In genomic region chr7:134785842-134786241, GRCh38 we compare ENCODE assay signal across 30 cellular contexts. TPM values are rescaled to one million over a fixed set of nuclear protein-coding genes. Genes with fewer than 3 reads are reported as not detected.
DNase-seq lines count a peak whose midpoint lies in the region; ATAC-seq and TF ChIP-seq lines count a peak whose summit lies in the region.
"Had no signal": no experiment of that assay in that cellular context is flagged by ENCODE, and none has a peak within 500 bp of the region (broad histone marks: within the 10 kb centered on the region; RNA-seq: fewer than 3 reads in every experiment).

No MANE protein-coding gene starts in this region.

- H2BK20ac ChIP-seq in IMR-90 (ENCODE audit: low read depth, low read length), result no peak overlapping the region

- no peak overlapping the region for H2BK120ac ChIP-seq in IMR-90 (ENCODE audit: low read depth, low read length)

- H3K4me1 ChIP-seq in IMR-90 (ENCODE audit: control insufficient read depth, insufficient read depth, low read length) (peaks cover 25% of the 10 kb centered on the region), ascending aorta (peaks cover 12 to 44% of the 10 kb centered on the region in 2 donors), thoracic aorta (ENCODE audit: control insufficient read depth in 1 of 2, low read depth in 2 of 2) (peaks cover 37 to 71% of the 10 kb centered on the region in 2 donors), body of pancreas (no peaks in the 10 kb centered on the region)
- H3K4me1 ChIP-seq: colonic mucosa had no signal

- peaks cover 98% of the 10 kb centered on the region for H4K20me1 ChIP-seq in IMR-90 (ENCODE audit: insufficient read depth, low read length)

- no peak overlapping the region for H3K4ac ChIP-seq in IMR-90 (ENCODE audit: low read depth, low read length)

- no peak overlapping the region for H2AFZ ChIP-seq in IMR-90 (replicated peaks; ENCODE audit: low read length, poor library complexity)
- H2AFZ ChIP-seq: GM23338, PC-9 had no signal

- in situ Hi-C loops in IMR-90 (cut with MboI; ENCODE audit: low sequenced_read_pairs), result no loop called here

- TF ChIP-seq POLR2A in IMR-90 (IDR thresholded peaks at IDR 0.05; ENCODE audit: low read depth, low read length), result no peak
- TF ChIP-seq POLR2A in body of pancreas (IDR thresholded peaks at IDR 0.05), result no peak

- no peak overlapping the region for H4K5ac ChIP-seq in IMR-90 (ENCODE audit: low read depth, low read length)

- no peak for ATAC-seq in IMR-90 (ENCODE audit: low read depth)
- ATAC-seq in thoracic aorta (ENCODE audit: insufficient number of reproducible peaks, low FRiP score, low read depth), result no peak
- no peak for ATAC-seq in HG03520 (IDR thresholded peaks at IDR 0.05; ENCODE audit: unreplicated experiment)
- ATAC-seq in body of pancreas, result no peak
- ATAC-seq in GM21526 (IDR thresholded peaks at IDR 0.05; ENCODE audit: low FRiP score, unreplicated experiment), result no peak
- ATAC-seq in HG02623 (IDR thresholded peaks at IDR 0.05; ENCODE audit: unreplicated experiment), result no peak
- ATAC-seq: foreskin keratinocyte; GM23338; naive thymus-derived CD8-positive, alpha-beta T cell; upper lobe of right lung had no signal

- H3K9ac ChIP-seq in IMR-90 (ENCODE audit: low read depth, low read length), result no peak overlapping the region
- H3K9ac ChIP-seq: KMS-11 had no signal

- H3K36me3 ChIP-seq in IMR-90 (ENCODE audit: control insufficient read depth, insufficient read depth, low read length) (peaks cover 23% of the 10 kb centered on the region), ascending aorta (peaks cover 0 to 7% of the 10 kb centered on the region in 2 donors), thoracic aorta (no peaks in the 10 kb centered on the region), body of pancreas (replicated peaks in 1 of 2; ENCODE audit: insufficient read depth in 1 of 2, low read depth in 2 of 2) (no peaks in the 10 kb centered on the region)
- H3K36me3 ChIP-seq: cardiac muscle cell, colonic mucosa, upper lobe of right lung had no signal

- POLR2A ChIA-PET in IMR-90 (lab: Charles Lee; ENCODE audit: unreplicated experiment), result interaction anchor here (0.5 to 1.5 kb wide), 4 partner anchors 18 to 155 kb away, joined by 3 to 5 read pairs (median 3); no protein-coding TSS in a partner anchor

- H3K4me3 ChIP-seq in IMR-90 (ENCODE audit: insufficient read depth, low read depth, low read length) (no peak overlapping the region), ascending aorta (peak overlapping the region; percentile 1 to 73), fibroblast of villous mesenchyme (ENCODE audit: low read depth, low read length) (peak overlapping the region; percentile 100), thoracic aorta (peak overlapping the region; percentile 79), body of pancreas (no peak overlapping the region)
- H3K4me3 ChIP-seq: cardiac muscle cell, colonic mucosa, GM23338, lung, MG63, PC-9, upper lobe of right lung had no signal

- H3K9me1 ChIP-seq in IMR-90 (ENCODE audit: insufficient read depth, low read length), result peaks cover 35% of the 10 kb centered on the region

- CTCF ChIA-PET in IMR-90 (lab: Yijun Ruan, JAX), result interaction anchor here (1.6 to 1.8 kb wide), 2 partner anchors 62 to 96 kb away, joined by 6 to 7 read pairs; no protein-coding TSS in a partner anchor

- no peak overlapping the region for H4K8ac ChIP-seq in IMR-90 (ENCODE audit: low read depth in 2 of 2, low read length in 2 of 2)

- H2AK5ac ChIP-seq in IMR-90 (ENCODE audit: low read depth, low read length), result no peak overlapping the region

- H3K4me2 ChIP-seq in IMR-90 (ENCODE audit: low read depth, low read length), result peak overlapping the region; percentile 55; the same call in 1 of the 2 replicates
- H3K4me2 ChIP-seq: KMS-11, PC-9 had no signal

- H3K23ac ChIP-seq in IMR-90 (ENCODE audit: low read depth, low read length), result 0 out of 2 replicates have a peak overlapping the region, but pooled peaks have one; percentile 10

- H3K18ac ChIP-seq in IMR-90 (ENCODE audit: low read depth, low read length), result no peak overlapping the region

- H3K27ac ChIP-seq in IMR-90 (ENCODE audit: insufficient read depth, low read length) (no peak overlapping the region), ascending aorta (peak overlapping the region; percentile 82 to 85), thoracic aorta (peak overlapping the region; percentile 93 to 99), body of pancreas (no peak overlapping the region)
- H3K27ac ChIP-seq: cardiac muscle cell, epithelial cell of prostate, foreskin keratinocyte, KMS-11, PC-9, upper lobe of right lung had no signal

- H3K56ac ChIP-seq in IMR-90 (ENCODE audit: extremely low read depth, insufficient read depth, low read length), result no peak overlapping the region

- dilution Hi-C loops in IMR-90 (cut with HindIII; ENCODE audit: low sequenced_read_pairs, unreplicated experiment), result no loop called here

- no peak overlapping the region for H4K91ac ChIP-seq in IMR-90 (ENCODE audit: insufficient read depth, low read depth, low read length)

- H3K9me3 ChIP-seq in IMR-90 (ENCODE audit: control insufficient read depth, insufficient read depth, low read length) (no peaks in the 10 kb centered on the region), ascending aorta (no peaks in the 10 kb centered on the region), thoracic aorta (no peaks in the 10 kb centered on the region), body of pancreas (no peaks in the 10 kb centered on the region)
- H3K9me3 ChIP-seq: colonic mucosa, MG63, upper lobe of right lung had no signal

- no peak for TF ChIP-seq RAD21 in IMR-90 (IDR thresholded peaks at IDR 0.05; ENCODE audit: low read length)

- no peak overlapping the region for H2BK15ac ChIP-seq in IMR-90 (ENCODE audit: low read depth, low read length)

- intact Hi-C loops in IMR-90 (cut with micrococcal nuclease) (loop anchor here (2.0 to 5.0 kb wide), 2 partner anchors 41 to 166 kb away; no protein-coding TSS in a partner anchor), ascending aorta (cut with DNase I) (no loop called here), body of pancreas (cut with DNase I) (no loop called here)

- TF ChIP-seq CTCF in IMR-90 (conservative IDR thresholded peaks at IDR 0.05; ENCODE audit: low read depth, low read length) (no peak), ascending aorta (IDR thresholded peaks at IDR 0.05) (no peak), fibroblast of villous mesenchyme (IDR thresholded peaks at IDR 0.05; ENCODE audit: insufficient read depth, low read depth, low read length) (no peak), thoracic aorta (IDR thresholded peaks at IDR 0.05) (no peak), body of pancreas (IDR thresholded peaks at IDR 0.05) (no peak)

- H3K27me3 ChIP-seq in IMR-90 (ENCODE audit: control insufficient read depth, insufficient read depth, low read length) (no peaks in the 10 kb centered on the region), ascending aorta (no peaks in the 10 kb centered on the region), thoracic aorta (replicated peaks; ENCODE audit: insufficient read depth) (no peaks in the 10 kb centered on the region), body of pancreas (no peaks in the 10 kb centered on the region)
- H3K27me3 ChIP-seq: cardiac muscle cell, colonic mucosa, foreskin keratinocyte, MG63, upper lobe of right lung had no signal

- no peak overlapping the region for H2AK9ac ChIP-seq in IMR-90 (replicated peaks; ENCODE audit: low read depth, low read length, poor library complexity)

- BruUV-seq in IMR-90 (replicated peaks; lab: Mats Ljungman, UMichigan), result no TSS peak

- peaks cover 0 to 69% of the 10 kb centered on the region in 2 experiments; a peak in 2 of 4 replicates for H3K79me1 ChIP-seq in IMR-90 (ENCODE audit: low read depth in 1 of 2, low read length in 2 of 2)

- H3K14ac ChIP-seq in IMR-90 (replicated peaks; ENCODE audit: low read depth, low read length), result no peak overlapping the region

- H2BK5ac ChIP-seq in IMR-90 (ENCODE audit: low read depth, low read length, poor library complexity, severe bottlenecking), result peak overlapping the region; percentile 12

- no peak for DNase-seq in IMR-90
- no peak for DNase-seq in ascending aorta (ENCODE audit: low spot score in 2 of 2)
- DNase-seq in fibroblast of villous mesenchyme (ENCODE audit: low read depth), result peak; percentile 41
- DNase-seq in thoracic aorta (ENCODE audit: low spot score), result no peak
- no peak for DNase-seq in body of pancreas
- DNase-seq: activated CD4-positive, alpha-beta memory T cell treated with anti-CD3 and anti-CD28 coated beads, Interleukin-2, amount 10 ng/mL, durations not matched to agents 7 days and 5 days; activated CD8-positive, alpha-beta memory T cell treated with anti-CD3 and anti-CD28 coated beads, Interleukin-2, amount 50 U/mL, for 4 hours; activated naive CD4-positive, alpha-beta T cell treated with Interleukin-2 at 50 U/mL for 16 hours; colonic mucosa; effector memory CD4-positive, alpha-beta T cell; GF-D8; MG63; naive thymus-derived CD8-positive, alpha-beta T cell; NCI-H1105 treated with DMSO at 0.1 percent for 48 hours; NCI-H187 treated with DMSO at 0.1 percent for 48 hours; NCI-H510A treated with DMSO at 0.1 percent for 48 hours; PC-9; SHP77; stimulated activated CD4-positive, alpha-beta T cell treated with anti-CD3 and anti-CD28 coated beads, Interleukin-15, amount 100 ng/mL, for 24 hours; stimulated activated CD4-positive, alpha-beta T cell treated with anti-CD3 and anti-CD28 coated beads, Interleukin-4, amount 100 ng/mL, for 4 hours; upper lobe of right lung had no signal

TF ChIP-seq in IMR-90, 13 proteins besides CTCF, POLR2A, EP300 and RAD21:
- TF ChIP-seq USF2 (IDR thresholded peaks at IDR 0.05; ENCODE audit: low read depth, low read length) (no peak), SMC3 (IDR thresholded peaks at IDR 0.05; ENCODE audit: low read depth, low read length) (no peak), BHLHE40 (IDR thresholded peaks at IDR 0.05; ENCODE audit: low read depth, low read length) (no peak)

RNA-seq across cellular contexts. Expression of gene CALD1, which starts 6.4 kb away (rescaled TPM):
- total RNA-seq in IMR-90 (2012; rRNA removed) (487 and 532 TPM in 2 replicates), ascending aorta (352 TPM), fibroblast of villous mesenchyme (1,676 and 3,507 TPM in 2 replicates), thoracic aorta (1,000 to 10,000 TPM in 1 of 2 donors, 100 to 1,000 TPM in 1; 912 to 1,038 TPM), body of pancreas (10 to 100 TPM; 57.0 to 72.6 TPM)
- polyA plus RNA-seq in IMR-90 (2012; rRNA removed), result 375 and 382 TPM in 2 replicates
- polyA plus RNA-seq in IMR-90 (2012; cell fraction: cytosol; rRNA removed), result 140 and 308 TPM in 2 replicates
- polyA plus RNA-seq in IMR-90 (2012; cell fraction: nucleus; rRNA removed; ENCODE audit: low replicate concordance), result 114 and 384 TPM in 2 replicates
- total RNA-seq: naive thymus-derived CD8-positive, alpha-beta T cell had no signal
- polyA plus RNA-seq: naive thymus-derived CD8-positive, alpha-beta T cell had no signal

Comparison
In these comparisons a context has a peak if more than half of its experiments do, and no peak if none do; other contexts are left out.
1. H3K27ac ChIP-seq: peak in ascending aorta (2 of 2) and thoracic aorta (2 of 2); none in IMR-90 (single experiment) and body of pancreas (0 of 4).
2. H3K4me3 ChIP-seq: peak in ascending aorta (2 of 2), fibroblast of villous mesenchyme (single experiment) and thoracic aorta (single experiment); none in IMR-90 (single experiment) and body of pancreas (0 of 2).